Comparison of ENCODE assay signal across 8 cellular contexts in genomic region chr7:10939237-10939910, GRCh38. TPM values are rescaled to one million over a fixed set of nuclear protein-coding genes. Genes with fewer than 3 reads are reported as not detected.
DNase-seq lines count a peak whose midpoint lies in the region; ATAC-seq and TF ChIP-seq lines count a peak whose summit lies in the region.

No MANE protein-coding gene starts in this region.

- POLR2A ChIA-PET in AG04450 (lab: Yijun Ruan, JAX) (interaction anchor here (1.3 to 3.0 kb wide), 3 partner anchors 9 to 273 kb away, joined by 9 to 32 read pairs (median 12); partner anchors contain the start of gene PHF14), WTC11 (lab: Charles Lee) (interaction anchor here (0.9 to 2.1 kb wide), 5 partner anchors 9 to 35 kb away, joined by 3 to 21 read pairs (median 8); partner anchors contain the start of gene PHF14)

- peaks cover 21% of the 10 kb centered on the region for H3K36me3 ChIP-seq in right atrium auricular region

- H3K4me1 ChIP-seq in right atrium auricular region = peaks cover 0 to 35% of the 10 kb centered on the region in 2 donors

- intact Hi-C loops in activated T-helper 2 cell treated with anti-CD3 and anti-CD28 coated beads, Interferon-gamma antibody, Interleukin-2, Interleukin-4, amounts not matched to agents 10 μg/mL and 5 μg/mL and 100 μg/mL, durations not matched to agents 14 hours and 24 hours and 36 hours (cut with micrococcal nuclease) = no loop called here

- no peaks in the 10 kb centered on the region for H3K9me3 Mint-ChIP-seq in WTC11
- H3K9me3 Mint-ChIP-seq in stimulated activated naive B cell treated with anti-CD40 and anti-IgM and Interleukin-4, amounts not matched to agents 10 μg/mL and 1 μg/mL and 100 μg/mL, for 72 hours = no peaks in the 10 kb centered on the region
- no peaks in the 10 kb centered on the region for H3K9me3 Mint-ChIP-seq in activated T-helper 2 cell treated with anti-CD3 and anti-CD28 coated beads, Interferon-gamma antibody, Interleukin-2, Interleukin-4, amounts not matched to agents 10 μg/mL and 5 μg/mL and 100 μg/mL, durations not matched to agents 14 hours and 24 hours and 36 hours

- H3K27me3 Mint-ChIP-seq in WTC11 (ENCODE audit: low read depth) = no peaks in the 10 kb centered on the region
- no peaks in the 10 kb centered on the region for H3K27me3 Mint-ChIP-seq in stimulated activated naive B cell treated with anti-CD40 and anti-IgM and Interleukin-4, amounts not matched to agents 10 μg/mL and 1 μg/mL and 100 μg/mL, for 72 hours
- no peaks in the 10 kb centered on the region for H3K27me3 Mint-ChIP-seq in activated T-helper 2 cell treated with anti-CD3 and anti-CD28 coated beads, Interferon-gamma antibody, Interleukin-2, Interleukin-4, amounts not matched to agents 10 μg/mL and 5 μg/mL and 100 μg/mL, durations not matched to agents 14 hours and 24 hours and 36 hours (ENCODE audit: low read depth)

- no peak overlapping the region for H3K4me3 Mint-ChIP-seq in WTC11
- H3K4me3 Mint-ChIP-seq in stimulated activated naive B cell treated with anti-CD40 and anti-IgM and Interleukin-4, amounts not matched to agents 10 μg/mL and 1 μg/mL and 100 μg/mL, for 72 hours = no peak overlapping the region
- H3K4me3 Mint-ChIP-seq in activated T-helper 2 cell treated with anti-CD3 and anti-CD28 coated beads, Interferon-gamma antibody, Interleukin-2, Interleukin-4, amounts not matched to agents 10 μg/mL and 5 μg/mL and 100 μg/mL, durations not matched to agents 14 hours and 24 hours and 36 hours (ENCODE audit: low read depth) = no peak overlapping the region

- ATAC-seq in GM18907 (IDR thresholded peaks at IDR 0.05; ENCODE audit: unreplicated experiment) (peak; percentile 30), HG03159 (IDR thresholded peaks at IDR 0.05; ENCODE audit: unreplicated experiment) (peak; percentile 5), WTC11 (peak; percentile 26)
- ATAC-seq in stimulated activated naive B cell treated with anti-CD40 and anti-IgM and Interleukin-4, amounts not matched to agents 10 μg/mL and 1 μg/mL and 100 μg/mL, for 72 hours (replicated peaks) = peak; percentile 17 to 33

- H3K27me3 ChIP-seq in AG04450 (ENCODE audit: control insufficient read depth, insufficient read depth, low read length) (no peaks in the 10 kb centered on the region), right atrium auricular region (no peaks in the 10 kb centered on the region)

- H3K27ac ChIP-seq in AG04450 (ENCODE audit: low read depth, low read length) = peak overlapping the region; percentile 96
- peak overlapping the region; percentile 90 to 96 for H3K27ac ChIP-seq in right atrium auricular region

- H3K27ac Mint-ChIP-seq in WTC11 = no peak overlapping the region
- H3K27ac Mint-ChIP-seq in stimulated activated naive B cell treated with anti-CD40 and anti-IgM and Interleukin-4, amounts not matched to agents 10 μg/mL and 1 μg/mL and 100 μg/mL, for 72 hours = no peak overlapping the region
- H3K27ac Mint-ChIP-seq in activated T-helper 2 cell treated with anti-CD3 and anti-CD28 coated beads, Interferon-gamma antibody, Interleukin-2, Interleukin-4, amounts not matched to agents 10 μg/mL and 5 μg/mL and 100 μg/mL, durations not matched to agents 14 hours and 24 hours and 36 hours = no peak overlapping the region

- TF ChIP-seq CTCF in AG04450 (IDR thresholded peaks at IDR 0.05; ENCODE audit: low read depth, low read length) = no peak
- no peak for TF ChIP-seq CTCF in WTC11 (IDR thresholded peaks at IDR 0.05)
- TF ChIP-seq CTCF in right atrium auricular region (IDR thresholded peaks at IDR 0.05) = no peak

- DNase-seq in AG04450 (ENCODE audit: low read depth, low spot score) (no peak), WTC11 (ENCODE audit: low spot score) (no peak), right atrium auricular region (ENCODE audit: low spot score) (no peak), dermis blood vessel endothelial cell (no peak)
- no peak for DNase-seq in stimulated activated naive B cell treated with anti-CD40 and anti-IgM and Interleukin-4, amounts not matched to agents 10 μg/mL and 1 μg/mL and 100 μg/mL, for 72 hours
- no peak for DNase-seq in activated T-helper 2 cell treated with anti-CD3 and anti-CD28 coated beads, Interferon-gamma antibody, Interleukin-2, Interleukin-4, amounts not matched to agents 10 μg/mL and 5 μg/mL and 100 μg/mL, durations not matched to agents 14 hours and 24 hours and 36 hours (ENCODE audit: low spot score)

- peaks cover 40% of the 10 kb centered on the region for H3K36me3 Mint-ChIP-seq in WTC11
- H3K36me3 Mint-ChIP-seq in stimulated activated naive B cell treated with anti-CD40 and anti-IgM and Interleukin-4, amounts not matched to agents 10 μg/mL and 1 μg/mL and 100 μg/mL, for 72 hours = peaks cover 12 to 14% of the 10 kb centered on the region in 2 donors
- peaks cover 34% of the 10 kb centered on the region for H3K36me3 Mint-ChIP-seq in activated T-helper 2 cell treated with anti-CD3 and anti-CD28 coated beads, Interferon-gamma antibody, Interleukin-2, Interleukin-4, amounts not matched to agents 10 μg/mL and 5 μg/mL and 100 μg/mL, durations not matched to agents 14 hours and 24 hours and 36 hours (ENCODE audit: low read depth)

- CTCF ChIA-PET in AG04450 (lab: Charles Lee) (interaction anchor here (3.5 kb wide), 1 partner anchor 273 kb away, joined by 17 read pairs; no protein-coding TSS in a partner anchor), WTC11 (lab: Charles Lee) (no interaction called here)

- H3K4me1 Mint-ChIP-seq in WTC11 = peaks cover 25% of the 10 kb centered on the region
- H3K4me1 Mint-ChIP-seq in stimulated activated naive B cell treated with anti-CD40 and anti-IgM and Interleukin-4, amounts not matched to agents 10 μg/mL and 1 μg/mL and 100 μg/mL, for 72 hours = peaks cover 5 to 18% of the 10 kb centered on the region in 2 donors
- peaks cover 14% of the 10 kb centered on the region for H3K4me1 Mint-ChIP-seq in activated T-helper 2 cell treated with anti-CD3 and anti-CD28 coated beads, Interferon-gamma antibody, Interleukin-2, Interleukin-4, amounts not matched to agents 10 μg/mL and 5 μg/mL and 100 μg/mL, durations not matched to agents 14 hours and 24 hours and 36 hours (ENCODE audit: low read depth)

- H3K9me3 ChIP-seq in AG04450 (ENCODE audit: control insufficient read depth, insufficient read depth, low read length) (no peaks in the 10 kb centered on the region), right atrium auricular region (no peaks in the 10 kb centered on the region)

- peak overlapping the region; percentile 98 for H3K4me3 ChIP-seq in AG04450 (ENCODE audit: low read depth, low read length)
- H3K4me3 ChIP-seq in right atrium auricular region = peak overlapping the region; percentile 66 to 80

TF ChIP-seq in WTC11, 78 proteins besides CTCF, POLR2A, EP300 and RAD21:
- TF ChIP-seq RELA (CRISPR knock-in tag; IDR thresholded peaks at IDR 0.05; ENCODE audit: borderline replicate concordance) (0 out of 2 replicates have a peak, but pooled peaks have one; percentile 47), ZNF425 (CRISPR knock-in tag; conservative IDR thresholded peaks at IDR 0.05) (no peak)

RNA-seq across cellular contexts. Expression of gene PHF14, which starts 34.3 kb away (rescaled TPM):
- polyA plus RNA-seq in AG04450 (2011; rRNA removed) = 16.7 and 26.2 TPM in 2 replicates
- polyA minus RNA-seq in AG04450 (2011; rRNA and poly(A)+ RNA removed) = 22.5 and 33.5 TPM in 2 replicates
- total RNA-seq in WTC11 (2021) (47.7 to 49.9 TPM (median 48.6 TPM) in 3 replicates), right atrium auricular region (10 to 100 TPM; 13.0 to 14.3 TPM), dermis blood vessel endothelial cell (45.0 and 45.8 TPM in 2 replicates)
- 39.3 and 43.2 TPM in 2 replicates for total RNA-seq in activated T-helper 2 cell treated with anti-CD3 and anti-CD28 coated beads, Interferon-gamma antibody, Interleukin-2, Interleukin-4, amounts not matched to agents 10 μg/mL and 5 μg/mL and 100 μg/mL, durations not matched to agents 14 hours and 24 hours and 36 hours
